ENCODE assay signal across 21 cellular contexts in genomic region chr3:74091204-74091603, GRCh38.
DNase-seq lines count a peak whose midpoint lies in the region; ATAC-seq and TF ChIP-seq lines count a peak whose summit lies in the region.
"Had no signal": no experiment of that assay in that cellular context is flagged by ENCODE, and none has a peak within 500 bp of the region (broad histone marks: within the 10 kb centered on the region; RNA-seq: fewer than 3 reads in every experiment).

No MANE protein-coding gene starts in this region.

- DNase-seq in OCI-M1 (lab: John Stamatoyannopoulos, UW) (peak; percentile 27), fibroblast of villous mesenchyme (ENCODE audit: low read depth) (peak; percentile 18), anterior cingulate cortex (lab: John Stamatoyannopoulos, UW) (no peak), G401 (ENCODE audit: low spot score) (no peak)
- DNase-seq: 8988T; ACHN; AML-193; BE2C; CD4-positive, alpha-beta T cell; CD8-positive, alpha-beta memory T cell; DMS 273 treated with DMSO at 0.1 percent for 48 hours; DMS79; EL; GF-D8; GOT3; H7; HCEC 1CT had no signal

- peak overlapping the region; percentile 22; the same call in 1 of the 2 replicates for H3K27ac ChIP-seq in KMS-11
- H3K27ac ChIP-seq: A549; BLaER1 treated with 17β-estradiol and CSF1 and Interleukin-3, amounts not matched to agents 10 nM and 100 nM had no signal

- no peaks in the 10 kb centered on the region for H3K36me3 ChIP-seq in KMS-11 (ENCODE audit: insufficient read depth)
- H3K36me3 ChIP-seq: BE2C; BLaER1 treated with 17β-estradiol and CSF1 and Interleukin-3, amounts not matched to agents 10 nM and 100 nM had no signal

- no peak for TF ChIP-seq CTCF in KMS-11 (conservative IDR thresholded peaks at IDR 0.05; ENCODE audit: low read depth, low read length)
- TF ChIP-seq CTCF in fibroblast of villous mesenchyme (IDR thresholded peaks at IDR 0.05; ENCODE audit: insufficient read depth, low read depth, low read length) = no peak

- no peak for ATAC-seq in GM19023 (IDR thresholded peaks at IDR 0.05; ENCODE audit: unreplicated experiment)
- ATAC-seq: A549 had no signal

- H4K20me1 ChIP-seq in KMS-11 (ENCODE audit: insufficient read depth) = no peaks in the 10 kb centered on the region
- H4K20me1 ChIP-seq: BLaER1 treated with 17β-estradiol and CSF1 and Interleukin-3, amounts not matched to agents 10 nM and 100 nM had no signal

- peaks cover 15% of the 10 kb centered on the region for H3K4me1 ChIP-seq in KMS-11 (ENCODE audit: low read depth, poor library complexity, severe bottlenecking)
- H3K4me1 ChIP-seq: A549; BE2C; BLaER1 treated with 17β-estradiol and CSF1 and Interleukin-3, amounts not matched to agents 10 nM and 100 nM had no signal

- H3K4me3 ChIP-seq in KMS-11 (IDR thresholded peaks at IDR 0.05; ENCODE audit: insufficient read depth, low read depth, low read length) (no peak overlapping the region), fibroblast of villous mesenchyme (ENCODE audit: low read depth, low read length) (no peak overlapping the region)
- H3K4me3 ChIP-seq: A549; BLaER1 treated with 17β-estradiol and CSF1 and Interleukin-3, amounts not matched to agents 10 nM and 100 nM had no signal

- in situ Hi-C loops in G401 (cut with HindIII; ENCODE audit: low sequenced_read_pairs) = no loop called here

- peak overlapping the region; percentile 4; the same call in 1 of the 2 replicates for H2AFZ ChIP-seq in KMS-11 (ENCODE audit: low read depth)

- no peaks in the 10 kb centered on the region for H3K79me2 ChIP-seq in KMS-11 (ENCODE audit: insufficient read depth, low read depth)

- no peaks in the 10 kb centered on the region for H3K27me3 ChIP-seq in KMS-11 (ENCODE audit: insufficient read depth, low read depth)
- H3K27me3 ChIP-seq: BE2C; BLaER1 treated with 17β-estradiol and CSF1 and Interleukin-3, amounts not matched to agents 10 nM and 100 nM had no signal

- peak overlapping the region; percentile 5; the same call in 1 of the 2 replicates for H3K4me2 ChIP-seq in KMS-11
- H3K4me2 ChIP-seq: A549; BLaER1 treated with 17β-estradiol and CSF1 and Interleukin-3, amounts not matched to agents 10 nM and 100 nM had no signal

- no peak overlapping the region for H3K9ac ChIP-seq in KMS-11
- H3K9ac ChIP-seq: BLaER1 treated with 17β-estradiol and CSF1 and Interleukin-3, amounts not matched to agents 10 nM and 100 nM had no signal

Comparison
In these comparisons a context has a peak if more than half of its experiments do, and no peak if none do; other contexts are left out.
1. DNase-seq: peak in OCI-M1 (single experiment) and fibroblast of villous mesenchyme (single experiment); none in anterior cingulate cortex (0 of 58) and G401 (single experiment).